In the genomic region with DNA sequence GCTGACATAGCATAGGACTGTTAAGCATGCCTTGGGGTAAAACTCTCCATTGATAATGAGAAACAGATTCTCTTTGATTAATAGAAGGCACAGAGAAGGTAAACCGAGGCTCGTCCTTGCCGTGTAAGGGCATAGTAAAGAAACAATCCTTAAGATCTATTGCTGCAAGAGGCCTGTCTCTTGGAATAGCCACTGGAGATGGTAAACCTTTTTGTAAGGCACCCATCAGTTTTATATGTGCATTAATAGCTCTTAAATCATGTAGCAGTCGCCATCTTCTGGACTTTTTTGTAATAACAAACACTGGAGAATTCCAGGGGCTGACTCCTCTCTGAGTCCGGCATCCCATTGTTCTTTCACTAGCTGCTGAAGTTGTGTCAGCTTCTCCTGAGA, we compare ENCODE assay signal across 1 cellular context.
TF ChIP-seq lines count a peak whose summit lies in the region.

No MANE protein-coding gene starts in this region.

TF ChIP-seq in GM23338, 12 proteins besides CTCF, POLR2A, EP300 and RAD21 (continued from another document):
- TF ChIP-seq ZNF462 (CRISPR knock-in tag; IDR thresholded peaks at IDR 0.05) (no peak), POLR2AphosphoS5 (IDR thresholded peaks at IDR 0.05; ENCODE audit: low read depth) (no peak)
